Comparison of ENCODE assay signal across 13 cellular contexts in genomic region chr6:53263915-53264314, GRCh38.
A peak's percentile ranks its signal among the peaks of the same experiment; 100 is the strongest.
DNase-seq lines count a peak whose midpoint lies in the region; ATAC-seq and TF ChIP-seq lines count a peak whose summit lies in the region.
"Had no signal": no experiment of that assay in that cellular context is flagged by ENCODE, and none has a peak within 500 bp of the region (broad histone marks: within the 10 kb centered on the region; RNA-seq: fewer than 3 reads in every experiment).

No MANE protein-coding gene starts in this region.

- no peak for TF ChIP-seq POLR2A in thyroid gland (IDR thresholded peaks at IDR 0.05)

- no peaks in the 10 kb centered on the region for H3K27me3 Mint-ChIP-seq in activated naive CD4-positive, alpha-beta T cell treated with anti-CD3 and anti-CD28 coated beads, Interleukin-2, amount 10 ng/mL, durations not matched to agents 7 days and 5 days
- H3K27me3 Mint-ChIP-seq in Calu3 (ENCODE audit: unreplicated experiment), result no peaks in the 10 kb centered on the region
- H3K27me3 Mint-ChIP-seq in naive thymus-derived CD8-positive, alpha-beta T cell, result no peaks in the 10 kb centered on the region
- H3K27me3 Mint-ChIP-seq: activated naive CD8-positive, alpha-beta T cell treated with anti-CD3 and anti-CD28 coated beads, Interleukin-2, amount 10 ng/mL, durations not matched to agents 7 days and 5 days had no signal

- H3K9me3 Mint-ChIP-seq in activated naive CD4-positive, alpha-beta T cell treated with anti-CD3 and anti-CD28 coated beads, Interleukin-2, amount 10 ng/mL, durations not matched to agents 7 days and 5 days, result no peaks in the 10 kb centered on the region
- no peaks in the 10 kb centered on the region for H3K9me3 Mint-ChIP-seq in Calu3 (ENCODE audit: low read depth, unreplicated experiment)
- H3K9me3 Mint-ChIP-seq in naive thymus-derived CD8-positive, alpha-beta T cell, result no peaks in the 10 kb centered on the region
- H3K9me3 Mint-ChIP-seq: activated naive CD8-positive, alpha-beta T cell treated with anti-CD3 and anti-CD28 coated beads, Interleukin-2, amount 10 ng/mL, durations not matched to agents 7 days and 5 days; neural progenitor cell had no signal

- no TSS peak for BruUV-seq in Calu3 (replicated peaks; lab: Mats Ljungman, UMichigan)

- H3K27ac Mint-ChIP-seq in activated naive CD4-positive, alpha-beta T cell treated with anti-CD3 and anti-CD28 coated beads, Interleukin-2, amount 10 ng/mL, durations not matched to agents 7 days and 5 days, result peak overlapping the region; percentile 2
- no peak overlapping the region for H3K27ac Mint-ChIP-seq in Calu3 (ENCODE audit: unreplicated experiment)
- H3K27ac Mint-ChIP-seq in naive thymus-derived CD8-positive, alpha-beta T cell, result peak overlapping the region in 2 of 10 donors; percentile 0 to 10
- H3K27ac Mint-ChIP-seq: neural progenitor cell had no signal

- TF ChIP-seq CTCF in thyroid gland (IDR thresholded peaks at IDR 0.05), result no peak
- TF ChIP-seq CTCF in Calu3 (IDR thresholded peaks at IDR 0.05; ENCODE audit: unreplicated experiment), result no peak

- POLR2A ChIA-PET in naive thymus-derived CD8-positive, alpha-beta T cell (lab: Charles Lee), result interaction anchor here (0.7 kb wide), 1 partner anchor 398 kb away, joined by 5 read pairs; no protein-coding TSS in a partner anchor

- intact Hi-C loops in thyroid gland (cut with DNase I) (no loop called here), Calu3 (cut with micrococcal nuclease; ENCODE audit: unreplicated experiment) (no loop called here)

- DNase-seq in activated naive CD4-positive, alpha-beta T cell treated with anti-CD3 and anti-CD28 coated beads, Interleukin-2, amount 10 ng/mL, durations not matched to agents 7 days and 5 days, result no peak
- no peak for DNase-seq in activated naive CD4-positive, alpha-beta T cell (lab: John Stamatoyannopoulos, UW)
- DNase-seq in adipocyte (ENCODE audit: low read depth), result peak; percentile 56
- DNase-seq in hepatic stellate cell (ENCODE audit: low spot score), result peak; percentile 48
- DNase-seq in thyroid gland, result peak; percentile 26 to 49
- DNase-seq in Calu3, result no peak
- DNase-seq in HuH-7.5 (ENCODE audit: low spot score), result no peak
- no peak for DNase-seq in naive thymus-derived CD8-positive, alpha-beta T cell
- DNase-seq: activated naive CD8-positive, alpha-beta T cell treated with anti-CD3 and anti-CD28 coated beads, Interleukin-2, amount 10 ng/mL, durations not matched to agents 7 days and 5 days; AML-193; NCI-H1092 treated with DMSO at 0.1 percent for 48 hours; NCI-H510A treated with DMSO at 0.1 percent for 48 hours had no signal

- H3K9me3 ChIP-seq in adipocyte (ENCODE audit: control insufficient read depth, low read length) (no peaks in the 10 kb centered on the region), thyroid gland (no peaks in the 10 kb centered on the region)

- H3K4me3 Mint-ChIP-seq in activated naive CD4-positive, alpha-beta T cell treated with anti-CD3 and anti-CD28 coated beads, Interleukin-2, amount 10 ng/mL, durations not matched to agents 7 days and 5 days, result no peak overlapping the region
- no peak overlapping the region for H3K4me3 Mint-ChIP-seq in Calu3 (ENCODE audit: low read depth, unreplicated experiment)
- no peak overlapping the region for H3K4me3 Mint-ChIP-seq in naive thymus-derived CD8-positive, alpha-beta T cell
- H3K4me3 Mint-ChIP-seq: activated naive CD8-positive, alpha-beta T cell treated with anti-CD3 and anti-CD28 coated beads, Interleukin-2, amount 10 ng/mL, durations not matched to agents 7 days and 5 days; neural progenitor cell had no signal

- CTCF ChIA-PET in activated naive CD4-positive, alpha-beta T cell treated with anti-CD3 and anti-CD28 coated beads, Interleukin-2, amount 10 ng/mL, durations not matched to agents 7 days and 5 days (lab: Charles Lee), result interaction anchor here (0.7 kb wide), 1 partner anchor 10 kb away, joined by 3 read pairs; no protein-coding TSS in a partner anchor
- CTCF ChIA-PET in Calu3 (lab: Charles Lee), result no interaction called here

- H3K27ac ChIP-seq in thyroid gland, result peak overlapping the region; percentile 44 to 65 (median 60)
- H3K27ac ChIP-seq: neural progenitor cell had no signal

- H3K36me3 Mint-ChIP-seq in activated naive CD4-positive, alpha-beta T cell treated with anti-CD3 and anti-CD28 coated beads, Interleukin-2, amount 10 ng/mL, durations not matched to agents 7 days and 5 days, result peaks cover 73% of the 10 kb centered on the region
- peaks cover 15% of the 10 kb centered on the region for H3K36me3 Mint-ChIP-seq in Calu3 (ENCODE audit: insufficient read depth, unreplicated experiment)
- peaks cover 14 to 85% (median 53%) of the 10 kb centered on the region in 3 donors for H3K36me3 Mint-ChIP-seq in naive thymus-derived CD8-positive, alpha-beta T cell

- H3K27me3 ChIP-seq in adipocyte (replicated peaks; ENCODE audit: control insufficient read depth, insufficient read depth, low read length) (no peaks in the 10 kb centered on the region), thyroid gland (no peaks in the 10 kb centered on the region)
- H3K27me3 ChIP-seq: neural progenitor cell had no signal

- H3K4me1 ChIP-seq in adipocyte (ENCODE audit: control insufficient read depth, insufficient read depth, low read length), result peaks cover 18% of the 10 kb centered on the region
- H3K4me1 ChIP-seq in thyroid gland, result peaks cover 16 to 20% of the 10 kb centered on the region in 2 donors
- H3K4me1 ChIP-seq: neural progenitor cell had no signal

- no peak for ATAC-seq in naive thymus-derived CD8-positive, alpha-beta T cell

- WGBS in thyroid gland, 2 donors, result 29 to 33% methylated on average over 3 of the region's 3 CpGs

- no peaks in the 10 kb centered on the region for H3K4me1 Mint-ChIP-seq in activated naive CD4-positive, alpha-beta T cell treated with anti-CD3 and anti-CD28 coated beads, Interleukin-2, amount 10 ng/mL, durations not matched to agents 7 days and 5 days
- no peaks in the 10 kb centered on the region for H3K4me1 Mint-ChIP-seq in Calu3 (ENCODE audit: low read depth, unreplicated experiment)
- H3K4me1 Mint-ChIP-seq in naive thymus-derived CD8-positive, alpha-beta T cell, result peaks cover 0 to 25% (median under 1%) of the 10 kb centered on the region in 4 donors
- H3K4me1 Mint-ChIP-seq: neural progenitor cell had no signal

- H3K36me3 ChIP-seq in adipocyte (ENCODE audit: control insufficient read depth, insufficient read depth, low read length, severe bottlenecking) (peaks cover 93% of the 10 kb centered on the region), thyroid gland (peaks cover 20 to 29% of the 10 kb centered on the region in 2 donors)

- peak overlapping the region; percentile 41 for H3K9ac ChIP-seq in adipocyte (ENCODE audit: low read length)
- H3K9ac ChIP-seq: neural progenitor cell had no signal

- H3K4me3 ChIP-seq in adipocyte (ENCODE audit: low read length) (no peak overlapping the region), thyroid gland (replicated peaks in 1 of 3) (no peak overlapping the region)
- H3K4me3 ChIP-seq: neural progenitor cell had no signal

Comparison
In these comparisons a context has a peak if more than half of its experiments do, and no peak if none do; other contexts are left out.
1. DNase-seq: peak in adipocyte (single experiment), hepatic stellate cell (single experiment) and thyroid gland (2 of 2); none in activated naive CD4-positive, alpha-beta T cell treated with anti-CD3 and anti-CD28 coated beads, Interleukin-2, amount 10 ng/mL, durations not matched to agents 7 days and 5 days (single experiment), activated naive CD4-positive, alpha-beta T cell (0 of 4), Calu3 (single experiment), HuH-7.5 (single experiment) and naive thymus-derived CD8-positive, alpha-beta T cell (0 of 10).